In the genomic region with DNA sequence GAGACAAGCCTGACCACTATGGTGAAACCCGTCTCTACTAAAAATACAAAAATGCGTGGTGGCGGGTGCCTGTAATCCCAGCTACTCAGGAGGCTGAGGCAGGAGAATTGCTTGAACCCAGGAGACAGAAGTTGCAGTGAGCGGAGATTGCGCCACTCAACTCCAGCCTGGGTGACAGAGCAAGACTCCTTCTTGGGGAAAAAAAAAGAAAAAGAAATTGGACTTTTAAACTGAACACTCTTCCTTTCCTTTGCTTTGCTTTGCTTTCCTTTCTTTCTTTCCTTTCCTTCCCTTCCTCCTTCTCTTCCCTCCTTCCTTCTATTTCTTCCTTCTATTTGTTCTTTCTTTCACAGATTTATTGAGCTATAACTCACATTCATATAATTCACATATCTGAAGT, we compare ENCODE assay signal across 21 cellular contexts.
"Had no signal": no experiment of that assay in that cellular context is flagged by ENCODE, and none has a peak within 500 bp of the region (broad histone marks: within the 10 kb centered on the region; RNA-seq: fewer than 3 reads in every experiment).

No MANE protein-coding gene starts in this region.

- ATAC-seq: heart right ventricle; naive thymus-derived CD4-positive, alpha-beta T cell; psoas muscle; sciatic nerve; stimulated activated memory B cell treated with anti-CD40 and anti-IgM and Interleukin-4, amounts not matched to agents 10 μg/mL and 1 μg/mL and 100 μg/mL, for 72 hours had no signal

- H3K36me3 ChIP-seq: heart right ventricle, spleen, transverse colon had no signal

- H3K4me1 ChIP-seq: psoas muscle, testis had no signal

- DNase-seq: dorsolateral prefrontal cortex; effector CD8-positive, alpha-beta T cell; heart right ventricle; hypothalamus; kidney glomerular epithelial cell; mammary epithelial cell; naive thymus-derived CD4-positive, alpha-beta T cell; nephron progenitor cell; psoas muscle; retina; spleen; stimulated activated CD4-positive, alpha-beta T cell treated with anti-CD3 and anti-CD28 coated beads, Interleukin-15, amount 100 ng/mL, for 24 hours; stimulated activated CD4-positive, alpha-beta T cell treated with anti-CD3 and anti-CD28 coated beads, Interleukin-1b, Interleukin-23, amount 100 ng/mL, for 48 hours; stimulated activated CD4-positive, alpha-beta T cell treated with anti-CD3 and anti-CD28 coated beads, Interleukin-4, amount 100 ng/mL, for 24 hours; testis; transverse colon had no signal

- H3K4me3 ChIP-seq: coronary artery, dorsolateral prefrontal cortex, psoas muscle, spleen, testis, transverse colon had no signal

- FAIRE-seq: frontal cortex, islet of Langerhans had no signal

- H3K9me3 ChIP-seq: heart right ventricle, psoas muscle, spleen, testis, transverse colon had no signal

- H3K27me3 ChIP-seq: dorsolateral prefrontal cortex, heart right ventricle, spleen, testis, transverse colon had no signal

- H3K27ac ChIP-seq: coronary artery, dorsolateral prefrontal cortex, psoas muscle, testis had no signal
